Comparison of ENCODE assay signal across 1 cellular context in genomic region chr6:47690209-47690608, GRCh38.
TF ChIP-seq lines count a peak whose summit lies in the region.

No MANE protein-coding gene starts in this region.

TF ChIP-seq in HEK293, 187 proteins besides CTCF, POLR2A, EP300 and RAD21 (continued from another document):
- TF ChIP-seq ZNF549 (tag by site-specific recombination; IDR thresholded peaks at IDR 0.05) (no peak), AEBP2 (tag by site-specific recombination; IDR thresholded peaks at IDR 0.05; ENCODE audit: borderline replicate concordance) (no peak), ZNF449 (tag by site-specific recombination; IDR thresholded peaks at IDR 0.05) (no peak), PRDM2 (tag by site-specific recombination; IDR thresholded peaks at IDR 0.05; ENCODE audit: borderline replicate concordance) (no peak), ZNF561 (tag by site-specific recombination; IDR thresholded peaks at IDR 0.05; ENCODE audit: borderline replicate concordance) (no peak), ZNF324 (tag by site-specific recombination; IDR thresholded peaks at IDR 0.05) (no peak), ZSCAN5A (tag by site-specific recombination; IDR thresholded peaks at IDR 0.05) (no peak), YY2 (tag by site-specific recombination; IDR thresholded peaks at IDR 0.05) (no peak), ZNF76 (tag by site-specific recombination; IDR thresholded peaks at IDR 0.05; ENCODE audit: borderline replicate concordance, low read depth) (no peak), ATF2 (tag by site-specific recombination; IDR thresholded peaks at IDR 0.05; ENCODE audit: low read depth) (no peak), ZNF596 (tag by site-specific recombination; IDR thresholded peaks at IDR 0.05) (no peak), ZNF202 (tag by site-specific recombination; IDR thresholded peaks at IDR 0.05; ENCODE audit: borderline replicate concordance) (no peak), SP3 (tag by site-specific recombination; IDR thresholded peaks at IDR 0.05) (no peak), GLIS2 (tag by site-specific recombination; IDR thresholded peaks at IDR 0.05) (no peak), ZNF518A (tag by site-specific recombination; conservative IDR thresholded peaks at IDR 0.05; ENCODE audit: low read depth) (no peak), ZBTB17 (tag by site-specific recombination; IDR thresholded peaks at IDR 0.05) (no peak)
